Comparison of ENCODE assay signal across 10 cellular contexts in genomic region chr19:38173324-38174041, GRCh38. TPM values are rescaled to one million over a fixed set of nuclear protein-coding genes. Genes with fewer than 3 reads are reported as not detected.
DNase-seq lines count a peak whose midpoint lies in the region; ATAC-seq, FAIRE-seq and TF ChIP-seq lines count a peak whose summit lies in the region.
"Had no signal": no experiment of that assay in that cellular context is flagged by ENCODE, and none has a peak within 500 bp of the region (broad histone marks: within the 10 kb centered on the region; RNA-seq: fewer than 3 reads in every experiment).

No MANE protein-coding gene starts in this region.

- H3K4me3 ChIP-seq in keratinocyte (ENCODE audit: control insufficient read depth in 2 of 3, extremely low read depth in 1 of 3, insufficient read depth in 2 of 3, low read depth in 1 of 3, low read length in 3 of 3) = peak overlapping the region; percentile 51 to 59 (median 55)
- H3K4me3 ChIP-seq: right lobe of liver had no signal

- dilution Hi-C loops in keratinocyte (cut with MboI; ENCODE audit: extremely low pct_ligation_motif_present, low sequenced_read_pairs) = no loop called here

- peaks cover 11% of the 10 kb centered on the region for H3K36me3 Mint-ChIP-seq in brain

- ATAC-seq in HG03565 (IDR thresholded peaks at IDR 0.05; ENCODE audit: unreplicated experiment) (no peak), HG03097 (IDR thresholded peaks at IDR 0.05; ENCODE audit: low FRiP score, unreplicated experiment) (no peak), HG03354 (IDR thresholded peaks at IDR 0.05; ENCODE audit: poor library complexity, severe bottlenecking, unreplicated experiment) (no peak)

- DNase-seq in ACHN = peak; percentile 82
- peak; percentile 30 for DNase-seq in NCI-H128 (lab: John Stamatoyannopoulos, UW; ENCODE audit: unreplicated experiment)
- peak; percentile 92 for DNase-seq in keratinocyte (ENCODE audit: low read depth, low spot score)
- no peak for DNase-seq in stimulated activated CD4-positive, alpha-beta T cell treated with anti-CD3 and anti-CD28 coated beads, Interleukin-2, amount 100 ng/mL, for 48 hours
- DNase-seq: right lobe of liver had no signal

- H3K36me3 ChIP-seq in keratinocyte (ENCODE audit: control insufficient read depth in 2 of 2, extremely low read depth in 1 of 2, insufficient read depth in 2 of 2, low read length in 2 of 2) = peaks cover 2 to 10% of the 10 kb centered on the region in 2 experiments
- H3K36me3 ChIP-seq: right lobe of liver had no signal

- H3K27ac ChIP-seq in keratinocyte (ENCODE audit: control insufficient read depth, insufficient read depth, low read length) = peak overlapping the region; percentile 92
- H3K27ac ChIP-seq: C4-2B, right lobe of liver had no signal

- no peaks in the 10 kb centered on the region for H3K27me3 Mint-ChIP-seq in brain

- peak overlapping the region in 2 of 5 experiments; percentile 19 to 22 for H3K4me3 Mint-ChIP-seq in brain

- H3K9me1 ChIP-seq in keratinocyte (ENCODE audit: control insufficient read depth, extremely low read depth, insufficient read depth, low read length) = no peaks in the 10 kb centered on the region

- H3K4me1 Mint-ChIP-seq in brain = peaks cover 38% of the 10 kb centered on the region

- no peaks in the 10 kb centered on the region for H3K27me3 ChIP-seq in keratinocyte (ENCODE audit: control insufficient read depth, extremely low read depth, insufficient read depth, low read length)
- H3K27me3 ChIP-seq: right lobe of liver had no signal

- H3K79me2 ChIP-seq in keratinocyte (ENCODE audit: control insufficient read depth, insufficient read depth, low read length) = peaks cover 27% of the 10 kb centered on the region

- H3K27ac Mint-ChIP-seq in brain = peak overlapping the region; percentile 42 to 93 (median 74)

- no peaks in the 10 kb centered on the region for H4K20me1 ChIP-seq in keratinocyte (ENCODE audit: control insufficient read depth, extremely low read depth, insufficient read depth, low read length)

- H3K9ac ChIP-seq in keratinocyte (ENCODE audit: control insufficient read depth, extremely low read depth, insufficient read depth, low read length) = peak overlapping the region; percentile 85

- H3K4me2 ChIP-seq in keratinocyte (ENCODE audit: control insufficient read depth, extremely low read depth, insufficient read depth, low read depth, low read length) = peak overlapping the region; percentile 60

- peak; percentile 94 for FAIRE-seq in keratinocyte (lab: Jason Lieb, UNC)

- peaks cover 24% of the 10 kb centered on the region for H3K4me1 ChIP-seq in keratinocyte (ENCODE audit: control insufficient read depth, extremely low read depth, insufficient read depth, low read length)
- H3K4me1 ChIP-seq: right lobe of liver had no signal

- H2AFZ ChIP-seq in keratinocyte (ENCODE audit: control insufficient read depth, low read length) = no peak overlapping the region

- in situ Hi-C loops in ACHN (cut with HindIII; ENCODE audit: low pct_ligation_motif_present, low pct_unique_long_range_greater_than_20kb, low sequenced_read_pairs) = no loop called here

- peaks cover 0 to under 1% (median 0%) of the 10 kb centered on the region in 5 experiments for H3K9me3 Mint-ChIP-seq in brain

- H3K9me3 ChIP-seq in keratinocyte (ENCODE audit: control insufficient read depth, low read depth, low read length) = no peaks in the 10 kb centered on the region
- H3K9me3 ChIP-seq: right lobe of liver had no signal

- TF ChIP-seq CTCF in brain (conservative IDR thresholded peaks at IDR 0.05) = no peak
- TF ChIP-seq CTCF in keratinocyte (optimal IDR thresholded peaks at IDR 0.05 in 1 of 3, IDR thresholded peaks at IDR 0.05 in 1 of 3, conservative IDR thresholded peaks at IDR 0.05 in 1 of 3; ENCODE audit: extremely low read depth in 1 of 3, insufficient read depth in 2 of 3, low read length in 3 of 3) = no peak

RNA-seq across cellular contexts. Expression of gene DPF1, which starts 50.5 kb away (rescaled TPM):
- 18.3 TPM for polyA plus RNA-seq in brain (ENCODE audit: insufficient read depth, low read depth, low replicate concordance)
- 1.5 to 1.9 TPM (median 1.8 TPM) in 3 replicates for polyA plus RNA-seq in keratinocyte
- 1.3 TPM for polyA plus RNA-seq in keratinocyte (2011; ENCODE audit: low read depth)
- polyA plus RNA-seq in keratinocyte (2011; cell fraction: cytosol; rRNA removed) = 0.78 and 2.1 TPM in 2 replicates
- polyA plus RNA-seq in keratinocyte (2011; cell fraction: nucleus; rRNA removed) = 3.4 and 3.5 TPM in 2 replicates
- 0.71 and 1.9 TPM in 2 replicates for polyA plus RNA-seq in keratinocyte (2012; ENCODE audit: low replicate concordance)
- polyA minus RNA-seq in keratinocyte = 1.3 to 2.4 TPM (median 2.0 TPM) in 3 replicates
- 2.9 TPM for polyA minus RNA-seq in keratinocyte (2011; cell fraction: cytosol; rRNA and poly(A)+ RNA removed)
- 0.84 and 0.93 TPM in 2 replicates for polyA minus RNA-seq in keratinocyte (2011; cell fraction: nucleus; rRNA and poly(A)+ RNA removed)

Comparison
In these comparisons a context has a peak if more than half of its experiments do, and no peak if none do; other contexts are left out.
1. DNase-seq: peak in ACHN (single experiment), NCI-H128 (single experiment) and keratinocyte (single experiment); none in stimulated activated CD4-positive, alpha-beta T cell treated with anti-CD3 and anti-CD28 coated beads, Interleukin-2, amount 100 ng/mL, for 48 hours (0 of 2).